ENCODE assay signal across 14 cellular contexts in the genomic region with DNA sequence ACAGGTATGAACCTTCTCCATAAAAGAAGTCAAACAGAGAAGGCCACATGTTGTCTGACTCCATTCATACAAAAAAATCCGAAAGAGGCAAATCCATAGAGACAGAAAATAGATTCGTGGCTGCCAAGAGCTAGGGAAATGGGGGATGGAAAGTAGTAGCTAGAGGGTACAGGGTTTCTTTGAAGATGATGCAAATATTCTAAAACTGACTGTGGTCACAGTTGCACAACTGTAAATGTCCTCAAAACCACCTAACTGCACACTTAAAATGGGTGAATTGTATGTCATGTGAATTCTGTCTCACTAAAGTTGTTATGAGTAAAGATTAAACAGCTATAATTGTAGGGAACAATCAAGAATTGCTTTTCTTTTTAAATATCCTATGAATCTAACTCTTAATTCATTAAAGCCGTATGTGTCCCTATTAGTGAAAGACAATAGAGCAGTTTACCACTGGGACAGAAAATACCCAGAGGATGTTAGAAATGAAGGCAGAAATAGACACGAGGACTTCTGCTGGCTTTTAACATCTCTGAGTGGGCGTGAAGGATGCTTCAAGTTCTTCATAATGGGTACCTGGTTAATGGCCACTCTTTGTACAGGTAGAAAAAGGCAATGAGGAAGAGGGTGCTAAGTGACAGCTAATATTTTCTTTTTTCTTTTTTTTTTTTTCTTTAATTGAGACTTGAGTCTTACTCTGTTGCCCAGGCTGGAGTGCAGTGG. TPM values are rescaled to one million over a fixed set of nuclear protein-coding genes. Genes with fewer than 3 reads are reported as not detected.
DNase-seq lines count a peak whose midpoint lies in the region; ATAC-seq and TF ChIP-seq lines count a peak whose summit lies in the region.
"Had no signal": no experiment of that assay in that cellular context is flagged by ENCODE, and none has a peak within 500 bp of the region (broad histone marks: within the 10 kb centered on the region; RNA-seq: fewer than 3 reads in every experiment).

No MANE protein-coding gene starts in this region.

- peak; percentile 63 for ATAC-seq in HG03135 (IDR thresholded peaks at IDR 0.05; ENCODE audit: unreplicated experiment)
- ATAC-seq in upper lobe of right lung = peak; percentile 65
- ATAC-seq in CD8-positive, alpha-beta T cell = no peak
- ATAC-seq: body of pancreas; naive thymus-derived CD8-positive, alpha-beta T cell had no signal

- peaks cover 3% of the 10 kb centered on the region for H3K9me3 ChIP-seq in mammary epithelial cell (replicated peaks; ENCODE audit: insufficient read depth, low read length)
- H3K9me3 ChIP-seq in OCI-LY7 (ENCODE audit: low read length) = no peaks in the 10 kb centered on the region
- no peaks in the 10 kb centered on the region for H3K9me3 ChIP-seq in upper lobe of right lung
- no peaks in the 10 kb centered on the region for H3K9me3 ChIP-seq in CD8-positive, alpha-beta T cell (ENCODE audit: low read length)
- H3K9me3 ChIP-seq: body of pancreas had no signal

- no peaks in the 10 kb centered on the region for H3K27me3 Mint-ChIP-seq in MCF 10A (ENCODE audit: insufficient read depth, unreplicated experiment)
- no peaks in the 10 kb centered on the region for H3K27me3 Mint-ChIP-seq in CD8-positive, alpha-beta T cell (ENCODE audit: low read depth)
- no peaks in the 10 kb centered on the region for H3K27me3 Mint-ChIP-seq in activated CD4-positive, alpha-beta T cell treated with anti-CD3 and anti-CD28 coated beads, Interleukin-2, amount 10 ng/mL, durations not matched to agents 7 days and 5 days

- intact Hi-C loops in MCF 10A (cut with micrococcal nuclease) = no loop called here
- intact Hi-C loops in mammary epithelial cell (cut with micrococcal nuclease) = no loop called here
- intact Hi-C loops in OCI-LY7 (cut with micrococcal nuclease; ENCODE audit: unreplicated experiment) = loop anchor here (2.0 kb wide), 2 partner anchors 20 to 34 kb away; no protein-coding TSS in a partner anchor
- intact Hi-C loops in upper lobe of right lung (cut with DNase I) = no loop called here
- intact Hi-C loops in CD8-positive, alpha-beta T cell (cut with DNase I, micrococcal nuclease) = no loop called here

- no peaks in the 10 kb centered on the region for H3K36me3 ChIP-seq in mammary epithelial cell (ENCODE audit: insufficient read depth, low read length)
- peaks cover 24% of the 10 kb centered on the region for H3K36me3 ChIP-seq in OCI-LY7 (ENCODE audit: insufficient read depth, low read length)
- H3K36me3 ChIP-seq in upper lobe of right lung = no peaks in the 10 kb centered on the region
- H3K36me3 ChIP-seq in CD8-positive, alpha-beta T cell (ENCODE audit: insufficient read depth, low read length) = no peaks in the 10 kb centered on the region

- H3K4me3 ChIP-seq in mammary epithelial cell (replicated peaks in 1 of 3; ENCODE audit: insufficient read depth in 1 of 3, low read depth in 2 of 3, low read length in 3 of 3) (no peak overlapping the region), OCI-LY7 (ENCODE audit: low read depth, low read length, poor library complexity, severe bottlenecking) (peak overlapping the region; percentile 54), upper lobe of right lung (no peak overlapping the region)
- H3K4me3 ChIP-seq in CD8-positive, alpha-beta T cell (ENCODE audit: low read depth, low read length) = no peak overlapping the region
- H3K4me3 ChIP-seq: body of pancreas had no signal

- H3K36me3 Mint-ChIP-seq in MCF 10A (ENCODE audit: insufficient read depth, unreplicated experiment) = no peaks in the 10 kb centered on the region
- H3K36me3 Mint-ChIP-seq in CD8-positive, alpha-beta T cell = no peaks in the 10 kb centered on the region
- no peaks in the 10 kb centered on the region for H3K36me3 Mint-ChIP-seq in activated CD4-positive, alpha-beta T cell treated with anti-CD3 and anti-CD28 coated beads, Interleukin-2, amount 10 ng/mL, durations not matched to agents 7 days and 5 days (ENCODE audit: low read depth)
- H3K36me3 Mint-ChIP-seq: IgD-negative memory B cell; naive thymus-derived CD8-positive, alpha-beta T cell had no signal

- dilution Hi-C loops in mammary epithelial cell (cut with HindIII; ENCODE audit: low sequenced_read_pairs) = no loop called here

- H3K4me1 ChIP-seq in mammary epithelial cell (ENCODE audit: insufficient read depth, low read length) = no peaks in the 10 kb centered on the region
- H3K4me1 ChIP-seq in OCI-LY7 (ENCODE audit: insufficient read depth, low read length, poor library complexity, severe bottlenecking) = peaks cover 71% of the 10 kb centered on the region
- H3K4me1 ChIP-seq in upper lobe of right lung = peaks cover 22% of the 10 kb centered on the region
- no peaks in the 10 kb centered on the region for H3K4me1 ChIP-seq in CD8-positive, alpha-beta T cell (ENCODE audit: insufficient read depth, low read length)

- no peak overlapping the region for H2AFZ ChIP-seq in mammary epithelial cell (ENCODE audit: low read depth, low read length)
- no peak overlapping the region; the same call in 1 of the 2 replicates for H2AFZ ChIP-seq in OCI-LY7 (ENCODE audit: low read length)

- 7% methylated on average over 5 of the region's 5 CpGs for whole genome bisulfite sequencing in mammary epithelial cell (ENCODE audit: low coverage, missing lambda C conversion rate)

- BruUV-seq in MCF 10A (replicated peaks; lab: Mats Ljungman, UMichigan) (no TSS peak), mammary epithelial cell (replicated peaks; lab: Mats Ljungman, UMichigan) (no TSS peak), OCI-LY7 (replicated peaks; lab: Mats Ljungman, UMichigan) (no TSS peak)

- H3K27me3 ChIP-seq in mammary epithelial cell (ENCODE audit: insufficient read depth, low read length) (no peaks in the 10 kb centered on the region), upper lobe of right lung (no peaks in the 10 kb centered on the region)
- H3K27me3 ChIP-seq in CD8-positive, alpha-beta T cell (ENCODE audit: insufficient read depth, low read length) = no peaks in the 10 kb centered on the region
- H3K27me3 ChIP-seq: body of pancreas had no signal

- H3K27ac Mint-ChIP-seq in MCF 10A (ENCODE audit: low read depth, unreplicated experiment) = no peak overlapping the region
- H3K27ac Mint-ChIP-seq in CD8-positive, alpha-beta T cell = no peak overlapping the region
- no peak overlapping the region for H3K27ac Mint-ChIP-seq in activated CD4-positive, alpha-beta T cell treated with anti-CD3 and anti-CD28 coated beads, Interleukin-2, amount 10 ng/mL, durations not matched to agents 7 days and 5 days
- H3K27ac Mint-ChIP-seq: IgD-negative memory B cell had no signal

- no peak overlapping the region for H3K27ac ChIP-seq in mammary epithelial cell (ENCODE audit: insufficient read depth, low read depth, low read length)
- peak overlapping the region; percentile 90 for H3K27ac ChIP-seq in OCI-LY7 (ENCODE audit: low read depth, low read length, poor library complexity, severe bottlenecking)
- no peak overlapping the region for H3K27ac ChIP-seq in upper lobe of right lung
- H3K27ac ChIP-seq in CD8-positive, alpha-beta T cell (ENCODE audit: low read depth, low read length) = no peak overlapping the region

- TF ChIP-seq CTCF in MCF 10A (IDR thresholded peaks at IDR 0.05; ENCODE audit: unreplicated experiment) = no peak
- TF ChIP-seq CTCF in mammary epithelial cell (conservative IDR thresholded peaks at IDR 0.05 in 1 of 2, IDR thresholded peaks at IDR 0.05 in 1 of 2; ENCODE audit: extremely low read depth in 1 of 2, insufficient read depth in 1 of 2, low read depth in 1 of 2, low read length in 2 of 2) = no peak
- TF ChIP-seq CTCF in OCI-LY7 (conservative IDR thresholded peaks at IDR 0.05; ENCODE audit: low read length) = no peak
- no peak for TF ChIP-seq CTCF in upper lobe of right lung (IDR thresholded peaks at IDR 0.05)
- no peak for TF ChIP-seq CTCF in CD8-positive, alpha-beta T cell (IDR thresholded peaks at IDR 0.05)

- H3K9me2 ChIP-seq in OCI-LY7 (ENCODE audit: insufficient read depth, low read length) = no peaks in the 10 kb centered on the region

- H3K4me3 Mint-ChIP-seq in MCF 10A (ENCODE audit: unreplicated experiment) = no peak overlapping the region
- no peak overlapping the region for H3K4me3 Mint-ChIP-seq in CD8-positive, alpha-beta T cell
- H3K4me3 Mint-ChIP-seq in activated CD4-positive, alpha-beta T cell treated with anti-CD3 and anti-CD28 coated beads, Interleukin-2, amount 10 ng/mL, durations not matched to agents 7 days and 5 days = no peak overlapping the region
- H3K4me3 Mint-ChIP-seq: IgD-negative memory B cell; naive thymus-derived CD8-positive, alpha-beta T cell had no signal

- in situ Hi-C loops in mammary epithelial cell (cut with MboI; ENCODE audit: low sequenced_read_pairs in 2 of 2) = no loop called here

- H3K4me2 ChIP-seq in mammary epithelial cell (ENCODE audit: insufficient read depth, low read depth, low read length) = no peak overlapping the region
- H3K4me2 ChIP-seq in OCI-LY7 (ENCODE audit: low read length) = peak overlapping the region; percentile 75

- H3K9ac ChIP-seq in mammary epithelial cell (ENCODE audit: insufficient read depth, low read length) = no peak overlapping the region

- no peaks in the 10 kb centered on the region for H3K9me3 Mint-ChIP-seq in MCF 10A (ENCODE audit: unreplicated experiment)
- no peaks in the 10 kb centered on the region for H3K9me3 Mint-ChIP-seq in CD8-positive, alpha-beta T cell
- no peaks in the 10 kb centered on the region for H3K9me3 Mint-ChIP-seq in activated CD4-positive, alpha-beta T cell treated with anti-CD3 and anti-CD28 coated beads, Interleukin-2, amount 10 ng/mL, durations not matched to agents 7 days and 5 days
- H3K9me3 Mint-ChIP-seq: IgD-negative memory B cell; naive thymus-derived CD8-positive, alpha-beta T cell had no signal

- DNase-seq in MCF 10A (ENCODE audit: unreplicated experiment) (peak; percentile 40), mammary epithelial cell (no peak), OCI-LY7 (ENCODE audit: low spot score) (peak; percentile 80), upper lobe of right lung (no peak), KG1 (lab: John Stamatoyannopoulos, UW) (no peak)
- DNase-seq in CD8-positive, alpha-beta T cell = no peak
- no peak for DNase-seq in activated CD4-positive, alpha-beta T cell treated with anti-CD3 and anti-CD28 coated beads, Interleukin-2, amount 10 ng/mL, durations not matched to agents 7 days and 5 days
- DNase-seq: body of pancreas; EL; naive thymus-derived CD8-positive, alpha-beta T cell; NCI-H82; stimulated activated naive CD4-positive, alpha-beta T cell treated with Interleukin-2 at 50 U/mL for 16 hours had no signal

- POLR2A ChIA-PET in MCF 10A (lab: Yijun Ruan, JAX) (interaction anchor here (0.6 to 0.7 kb wide), 4 partner anchors 19 to 75 kb away, joined by 3 read pairs; a partner anchor contains a TSS), OCI-LY7 (lab: Charles Lee) (interaction anchor here (0.6 to 4.5 kb wide), 6 partner anchors 9 to 62 kb away, joined by 3 to 20 read pairs (median 4); no protein-coding TSS in a partner anchor)
- POLR2A ChIA-PET in CD8-positive, alpha-beta T cell (lab: Charles Lee) = interaction anchor here (0.6 kb wide), 2 partner anchors 79 to 605 kb away, joined by 3 read pairs; no protein-coding TSS in a partner anchor
- POLR2A ChIA-PET in activated CD4-positive, alpha-beta T cell treated with anti-CD3 and anti-CD28 coated beads, Interleukin-2, amount 10 ng/mL, durations not matched to agents 7 days and 5 days (lab: Charles Lee) = no interaction called here

- H3K79me2 ChIP-seq in mammary epithelial cell (ENCODE audit: insufficient read depth, low read length) (no peaks in the 10 kb centered on the region), OCI-LY7 (ENCODE audit: insufficient read depth, low read depth, low read length) (peaks cover 47% of the 10 kb centered on the region)

- CTCF ChIA-PET in MCF 10A (lab: Yijun Ruan, JAX) = interaction anchor here (1.4 kb wide), 1 partner anchor 81 kb away, joined by 3 read pairs; no protein-coding TSS in a partner anchor
- CTCF ChIA-PET in mammary epithelial cell (lab: Charles Lee; ENCODE audit: low non-redundant PET) = interaction anchor here (0.7 kb wide), 1 partner anchor 81 kb away, joined by 3 read pairs; no protein-coding TSS in a partner anchor
- CTCF ChIA-PET in OCI-LY7 (lab: Charles Lee; ENCODE audit: unreplicated experiment) = interaction anchor here (1.2 kb wide), 1 partner anchor 34 kb away, joined by 3 read pairs; no protein-coding TSS in a partner anchor
- CTCF ChIA-PET in CD8-positive, alpha-beta T cell (lab: Charles Lee) = interaction anchor here (1.3 to 1.5 kb wide), 2 partner anchors 9 to 124 kb away, joined by 3 to 5 read pairs; no protein-coding TSS in a partner anchor
- CTCF ChIA-PET in activated CD4-positive, alpha-beta T cell treated with anti-CD3 and anti-CD28 coated beads, Interleukin-2, amount 10 ng/mL, durations not matched to agents 7 days and 5 days (lab: Charles Lee) = no interaction called here

- H3K4me1 Mint-ChIP-seq in MCF 10A (ENCODE audit: insufficient read depth, unreplicated experiment) = peaks cover 9% of the 10 kb centered on the region
- no peaks in the 10 kb centered on the region for H3K4me1 Mint-ChIP-seq in CD8-positive, alpha-beta T cell (ENCODE audit: low read depth)
- no peaks in the 10 kb centered on the region for H3K4me1 Mint-ChIP-seq in activated CD4-positive, alpha-beta T cell treated with anti-CD3 and anti-CD28 coated beads, Interleukin-2, amount 10 ng/mL, durations not matched to agents 7 days and 5 days

- H4K20me1 ChIP-seq in mammary epithelial cell (ENCODE audit: insufficient read depth, low read length) = no peaks in the 10 kb centered on the region
- H4K20me1 ChIP-seq in OCI-LY7 (ENCODE audit: insufficient read depth, low read length) = no peaks in the 10 kb centered on the region

RNA-seq across cellular contexts. Expression of a gene that starts 21.2 kb away (rescaled TPM):
- total RNA-seq in MCF 10A (2022) = 8.8 and 11.8 TPM in 2 replicates
- 10 to 100 TPM in 1 of 2 donors, 1 to 10 TPM in 1; 9.3 to 20.7 TPM for total RNA-seq in mammary epithelial cell
- 1.2 TPM for polyA plus RNA-seq in mammary epithelial cell
- 3.6 TPM for polyA minus RNA-seq in mammary epithelial cell
- total RNA-seq in OCI-LY7 (2014; rRNA removed; shearing (Covaris generic)) = 57.7 and 90.3 TPM in 2 replicates
- 74.0 and 83.0 TPM in 2 replicates for total RNA-seq in OCI-LY7 (2022)
- 37.5 TPM for total RNA-seq in upper lobe of right lung
- under 1 TPM; 0.30 to 0.56 TPM for total RNA-seq in CD8-positive, alpha-beta T cell
- 1 to 10 TPM; 2.0 to 2.5 TPM for total RNA-seq in activated CD4-positive, alpha-beta T cell treated with anti-CD3 and anti-CD28 coated beads, Interleukin-2, amount 10 ng/mL, durations not matched to agents 7 days and 5 days

Comparison
In these comparisons a context has a peak if more than half of its experiments do, and no peak if none do; other contexts are left out.
1. DNase-seq: peak in MCF 10A (single experiment) and OCI-LY7 (single experiment); none in mammary epithelial cell (single experiment), upper lobe of right lung (single experiment), CD8-positive, alpha-beta T cell (0 of 7), activated CD4-positive, alpha-beta T cell treated with anti-CD3 and anti-CD28 coated beads, Interleukin-2, amount 10 ng/mL, durations not matched to agents 7 days and 5 days (single experiment) and KG1 (single experiment).